13 cellular contexts compared by ENCODE assay signal in the genomic region with DNA sequence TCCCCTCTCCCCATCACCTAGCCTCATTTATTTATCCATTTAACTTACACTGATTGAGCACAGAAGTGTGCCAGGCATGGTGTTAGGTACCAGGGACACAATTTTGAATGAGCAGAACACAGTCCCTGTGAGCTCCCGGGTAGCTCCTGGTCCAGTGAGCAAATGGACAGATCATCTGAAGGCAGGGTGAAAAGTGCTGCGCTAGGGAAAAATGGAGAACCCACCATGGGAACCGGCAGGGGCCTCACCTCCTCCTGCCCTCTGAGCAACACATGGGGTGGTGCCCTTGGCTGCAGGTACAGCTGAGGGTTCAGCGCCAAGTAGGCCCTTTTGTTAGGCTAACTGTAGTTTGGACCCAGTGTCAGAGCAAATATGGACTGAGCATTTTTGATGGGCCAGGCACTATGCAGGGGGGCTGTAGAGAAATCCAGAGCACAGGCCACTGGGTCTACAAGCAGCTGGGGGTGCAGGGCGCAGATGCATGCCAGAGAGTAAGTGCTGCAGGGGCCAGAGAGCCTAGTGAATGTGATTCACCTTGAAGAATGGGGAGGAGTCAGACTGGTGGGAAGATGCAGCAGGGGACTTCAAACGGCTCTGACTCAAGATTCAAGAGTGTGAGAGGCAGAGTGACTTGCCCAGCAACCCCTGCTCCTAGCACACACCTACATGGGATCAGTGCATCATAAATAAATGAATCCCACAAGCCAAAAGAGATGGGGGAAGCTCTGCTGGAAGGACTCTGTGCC. TPM values are rescaled to one million over a fixed set of nuclear protein-coding genes. Genes with fewer than 3 reads are reported as not detected.
DNase-seq lines count a peak whose midpoint lies in the region; ATAC-seq and TF ChIP-seq lines count a peak whose summit lies in the region.
"Had no signal": no experiment of that assay in that cellular context is flagged by ENCODE, and none has a peak within 500 bp of the region (broad histone marks: within the 10 kb centered on the region; RNA-seq: fewer than 3 reads in every experiment).

No MANE protein-coding gene starts in this region.

- DNase-seq in activated CD4-positive, alpha-beta T cell treated with anti-CD3 and anti-CD28 coated beads for 48 hours = peak; percentile 66
- DNase-seq in activated CD4-positive, alpha-beta T cell treated with anti-CD3 and anti-CD28 coated beads, Interleukin-2, amount 10 ng/mL, durations not matched to agents 24 days and 14 days = no peak
- DNase-seq in activated T-cell treated with anti-CD3 and anti-CD28 coated beads, Interleukin-2, amount 50 U/mL, for 48 hours = peak; percentile 39 to 52
- DNase-seq in heart right ventricle = no peak
- peak; percentile 9 for DNase-seq in stimulated activated CD8-positive, alpha-beta memory T cell treated with anti-CD3 and anti-CD28 coated beads, Interleukin-4, amount 100 ng/mL, for 24 hours (ENCODE audit: low read depth)
- no peak for DNase-seq in medulla oblongata (ENCODE audit: extremely low spot score)
- DNase-seq in NOMO-1 treated with dmso at 0.1 percent for 144 hours (lab: John Stamatoyannopoulos, UW; ENCODE audit: unreplicated experiment) = no peak
- no peak for DNase-seq in NCI-H2081 treated with DMSO at 0.1 percent for 48 hours (lab: John Stamatoyannopoulos, UW)
- DNase-seq: activated CD4-positive, alpha-beta T cell treated with anti-CD3 and anti-CD28 coated beads, Interleukin-2, amount 10 ng/mL, durations not matched to agents 7 days and 5 days; effector memory CD8-positive, alpha-beta T cell; midbrain; OCI-M1 had no signal

- H3K27ac ChIP-seq in heart right ventricle = peak overlapping the region in 7 of 10 donors; percentile 30 to 81 (median 55)

- intact Hi-C loops in activated CD4-positive, alpha-beta T cell treated with anti-CD3 and anti-CD28 coated beads, Interleukin-2, amount 10 ng/mL, durations not matched to agents 24 days and 14 days (cut with micrococcal nuclease) = no loop called here
- intact Hi-C loops in heart right ventricle (cut with DNase I) = no loop called here

- no peaks in the 10 kb centered on the region for H3K27me3 ChIP-seq in heart right ventricle

- peak in 2 of 8 donors; percentile 2 to 7 for ATAC-seq in heart right ventricle
- ATAC-seq: effector memory CD8-positive, alpha-beta T cell had no signal

- TF ChIP-seq CTCF in heart right ventricle (IDR thresholded peaks at IDR 0.05) = no peak

- H3K4me3 ChIP-seq in heart right ventricle = no peak overlapping the region
- H3K4me3 ChIP-seq: HAP-1 had no signal

- H3K27ac Mint-ChIP-seq in activated CD4-positive, alpha-beta T cell treated with anti-CD3 and anti-CD28 coated beads, Interleukin-2, amount 10 ng/mL, durations not matched to agents 24 days and 14 days = no peak overlapping the region
- H3K27ac Mint-ChIP-seq: activated CD4-positive, alpha-beta T cell treated with anti-CD3 and anti-CD28 coated beads, Interleukin-2, amount 10 ng/mL, durations not matched to agents 7 days and 5 days had no signal

- H3K9me3 Mint-ChIP-seq in activated CD4-positive, alpha-beta T cell treated with anti-CD3 and anti-CD28 coated beads, Interleukin-2, amount 10 ng/mL, durations not matched to agents 24 days and 14 days = no peaks in the 10 kb centered on the region
- H3K9me3 Mint-ChIP-seq: activated CD4-positive, alpha-beta T cell treated with anti-CD3 and anti-CD28 coated beads, Interleukin-2, amount 10 ng/mL, durations not matched to agents 7 days and 5 days; effector memory CD8-positive, alpha-beta T cell had no signal

- peaks cover 5% of the 10 kb centered on the region for H3K27me3 Mint-ChIP-seq in activated CD4-positive, alpha-beta T cell treated with anti-CD3 and anti-CD28 coated beads, Interleukin-2, amount 10 ng/mL, durations not matched to agents 24 days and 14 days
- H3K27me3 Mint-ChIP-seq: activated CD4-positive, alpha-beta T cell treated with anti-CD3 and anti-CD28 coated beads, Interleukin-2, amount 10 ng/mL, durations not matched to agents 7 days and 5 days had no signal

- no peaks in the 10 kb centered on the region for H3K36me3 Mint-ChIP-seq in activated CD4-positive, alpha-beta T cell treated with anti-CD3 and anti-CD28 coated beads, Interleukin-2, amount 10 ng/mL, durations not matched to agents 24 days and 14 days (ENCODE audit: low read depth)

- H3K9me3 ChIP-seq in heart right ventricle = no peaks in the 10 kb centered on the region
- H3K9me3 ChIP-seq: HAP-1 had no signal

- H3K4me1 ChIP-seq in heart right ventricle = peaks cover 12 to 51% (median 28%) of the 10 kb centered on the region in 9 donors
- H3K4me1 ChIP-seq: HAP-1 had no signal

- no peaks in the 10 kb centered on the region for H3K36me3 ChIP-seq in heart right ventricle
- H3K36me3 ChIP-seq: HAP-1 had no signal

- 91 to 93% methylated on average over 6 of the region's 6 CpGs for WGBS in heart right ventricle, 2 donors

- peaks cover 26% of the 10 kb centered on the region for H3K4me1 Mint-ChIP-seq in activated CD4-positive, alpha-beta T cell treated with anti-CD3 and anti-CD28 coated beads, Interleukin-2, amount 10 ng/mL, durations not matched to agents 24 days and 14 days

- no peak overlapping the region for H3K4me3 Mint-ChIP-seq in activated CD4-positive, alpha-beta T cell treated with anti-CD3 and anti-CD28 coated beads, Interleukin-2, amount 10 ng/mL, durations not matched to agents 24 days and 14 days
- H3K4me3 Mint-ChIP-seq: activated CD4-positive, alpha-beta T cell treated with anti-CD3 and anti-CD28 coated beads, Interleukin-2, amount 10 ng/mL, durations not matched to agents 7 days and 5 days; effector memory CD8-positive, alpha-beta T cell had no signal

RNA-seq across cellular contexts. Expression of a gene that starts 28.2 kb away (rescaled TPM):
- 0.05 TPM in 1 of 2 replicates, not detected in the other for total RNA-seq in activated CD4-positive, alpha-beta T cell treated with anti-CD3 and anti-CD28 coated beads, Interleukin-2, amount 10 ng/mL, durations not matched to agents 24 days and 14 days
- 10 to 100 TPM in 9 of 10 donors, 1 to 10 TPM in 1; 7.1 to 50.3 (median 18.5) TPM for total RNA-seq in heart right ventricle
- 1 to 10 TPM; 3.5 TPM for polyA plus RNA-seq in heart right ventricle

Comparison
In these comparisons a context has a peak if more than half of its experiments do, and no peak if none do; other contexts are left out.
1. DNase-seq: peak in activated CD4-positive, alpha-beta T cell treated with anti-CD3 and anti-CD28 coated beads for 48 hours (single experiment), activated T-cell treated with anti-CD3 and anti-CD28 coated beads, Interleukin-2, amount 50 U/mL, for 48 hours (2 of 2) and stimulated activated CD8-positive, alpha-beta memory T cell treated with anti-CD3 and anti-CD28 coated beads, Interleukin-4, amount 100 ng/mL, for 24 hours (single experiment); none in activated CD4-positive, alpha-beta T cell treated with anti-CD3 and anti-CD28 coated beads, Interleukin-2, amount 10 ng/mL, durations not matched to agents 24 days and 14 days (single experiment), heart right ventricle (0 of 2), medulla oblongata (single experiment), NOMO-1 treated with dmso at 0.1 percent for 144 hours (single experiment) and NCI-H2081 treated with DMSO at 0.1 percent for 48 hours (single experiment).